ENCODE assay signal across 1 cellular context in genomic region chr22:45506961-45507360, GRCh38.
TF ChIP-seq lines count a peak whose summit lies in the region.

No MANE protein-coding gene starts in this region.

TF ChIP-seq in GM23338, 12 proteins besides CTCF, POLR2A, EP300 and RAD21 (continued from another document):
- TF ChIP-seq REST (IDR thresholded peaks at IDR 0.05; ENCODE audit: unreplicated experiment) (no peak), STAT1 (IDR thresholded peaks at IDR 0.05; ENCODE audit: unreplicated experiment) (no peak), ZNF114 (CRISPR knock-in tag; IDR thresholded peaks at IDR 0.05) (no peak), EZH2phosphoT487 (IDR thresholded peaks at IDR 0.05; ENCODE audit: unreplicated experiment) (no peak), EZH2 (IDR thresholded peaks at IDR 0.05; ENCODE audit: low read depth, unreplicated experiment) (no peak), NANOG (IDR thresholded peaks at IDR 0.05; ENCODE audit: borderline replicate concordance) (no peak), CREB1 (CRISPR knock-in tag; IDR thresholded peaks at IDR 0.05; ENCODE audit: low read depth) (no peak)
TF ChIP-seq in GM23338: peak in this region for 0.
